ENCODE assay signal across 8 cellular contexts in the genomic region with DNA sequence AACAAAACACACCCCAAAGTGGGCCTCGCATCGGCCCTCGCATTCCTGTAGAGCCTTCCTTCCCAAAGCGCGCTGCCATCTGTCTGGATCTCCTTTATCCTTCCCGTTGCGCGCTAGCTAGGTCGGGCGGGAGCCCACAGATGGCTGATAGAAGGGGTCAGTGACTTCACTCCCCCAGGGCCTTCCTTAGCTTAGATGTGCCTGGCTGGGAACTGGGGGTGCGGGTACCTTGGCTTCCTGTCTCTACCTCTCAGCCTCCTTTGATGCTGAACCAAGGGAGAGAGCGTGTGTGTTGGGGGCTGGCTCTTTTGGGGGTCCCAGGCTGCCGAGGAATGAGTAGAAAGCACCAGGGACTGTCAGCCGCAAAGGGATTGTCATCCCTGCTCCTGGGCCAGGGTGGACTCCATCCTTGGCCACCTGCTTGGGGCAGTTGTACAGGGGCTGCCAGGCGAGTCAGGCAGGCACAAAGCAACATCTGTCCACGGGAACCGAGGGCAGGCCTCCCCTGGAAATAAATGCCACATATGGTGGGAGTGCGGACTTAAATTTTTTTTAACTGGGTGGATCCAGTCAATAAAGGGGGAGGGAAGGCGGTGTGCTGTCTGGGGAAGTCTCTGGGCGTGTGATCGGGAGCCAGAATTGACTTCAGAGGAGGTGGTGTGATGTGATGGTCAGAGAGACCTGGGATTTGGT. TPM values are rescaled to one million over a fixed set of nuclear protein-coding genes. Genes with fewer than 3 reads are reported as not detected.
DNase-seq lines count a peak whose midpoint lies in the region; ATAC-seq, FAIRE-seq and TF ChIP-seq lines count a peak whose summit lies in the region.

No MANE protein-coding gene starts in this region.

- CTCF ChIA-PET in A673 (lab: Charles Lee) = interaction anchor here (0.6 kb wide), 2 partner anchors 25 to 265 kb away, joined by 3 to 4 read pairs; no protein-coding TSS in a partner anchor

- DNase-seq in A673 (ENCODE audit: low spot score) (peak; percentile 32), astrocyte (ENCODE audit: low read depth) (no peak), transverse colon (no peak), NOMO-1 (lab: John Stamatoyannopoulos, UW; ENCODE audit: unreplicated experiment in 2 of 2) (no peak)

- in situ Hi-C loops in transverse colon (cut with MboI; ENCODE audit: low pct_ligation_motif_present in 1 of 4, low pct_unique_long_range_greater_than_20kb in 1 of 4, low sequenced_read_pairs in 3 of 4) = loop anchor here in 1 of 4 donors (10.0 kb wide), 1 partner anchor 187 kb away; a partner anchor contains a TSS

- intact Hi-C loops in A673 (cut with micrococcal nuclease; ENCODE audit: unreplicated experiment) (loop anchor here (10.0 kb wide), 1 partner anchor 113 kb away; no protein-coding TSS in a partner anchor), transverse colon (cut with DNase I; ENCODE audit: low total_unique reads) (loop anchor here (5.0 to 10.0 kb wide), 2 partner anchors 40 to 117 kb away; no protein-coding TSS in a partner anchor)

- H4K20me1 ChIP-seq in KMS-11 (ENCODE audit: insufficient read depth) (no peaks in the 10 kb centered on the region), astrocyte (ENCODE audit: insufficient read depth, low read length) (peaks cover 50% of the 10 kb centered on the region)

- H3K79me2 ChIP-seq in KMS-11 (ENCODE audit: insufficient read depth, low read depth) (no peaks in the 10 kb centered on the region; the same call in 1 of the 2 replicates), astrocyte (ENCODE audit: insufficient read depth, low read length) (peaks cover 63% of the 10 kb centered on the region)

- no peaks in the 10 kb centered on the region for H3K9me3 ChIP-seq in A673 (ENCODE audit: low read depth, low read length, poor library complexity, severe bottlenecking)
- H3K9me3 ChIP-seq in astrocyte (ENCODE audit: insufficient read depth, low read depth, low read length) = no peaks in the 10 kb centered on the region
- H3K9me3 ChIP-seq in liver (ENCODE audit: control insufficient read depth in 4 of 4, low read length in 3 of 4) = no peaks in the 10 kb centered on the region
- no peaks in the 10 kb centered on the region for H3K9me3 ChIP-seq in transverse colon

- no peak for TF ChIP-seq RAD21 in liver (IDR thresholded peaks at IDR 0.05)

- peak overlapping the region; percentile 98 for H3K4me3 ChIP-seq in A673 (ENCODE audit: low read depth, low read length, poor library complexity, severe bottlenecking)
- H3K4me3 ChIP-seq in KMS-11 (IDR thresholded peaks at IDR 0.05; ENCODE audit: insufficient read depth, low read depth, low read length) = no peak overlapping the region
- H3K4me3 ChIP-seq in astrocyte (ENCODE audit: insufficient read depth, low read depth, low read length) = peak overlapping the region; percentile 91
- H3K4me3 ChIP-seq in liver (ENCODE audit: low read depth in 1 of 3, low read length in 3 of 3) = peak overlapping the region; percentile 66 to 89 (median 82)
- peak overlapping the region; percentile 29 to 90 (median 78) for H3K4me3 ChIP-seq in transverse colon

- TF ChIP-seq EP300 in transverse colon (IDR thresholded peaks at IDR 0.05; ENCODE audit: low read depth) = no peak

- no peaks in the 10 kb centered on the region for H3K9me3 Mint-ChIP-seq in astrocyte (ENCODE audit: unreplicated experiment)

- peaks cover 6% of the 10 kb centered on the region for H3K27me3 Mint-ChIP-seq in astrocyte (ENCODE audit: low read depth, unreplicated experiment)

- H3K36me3 ChIP-seq in A673 (ENCODE audit: insufficient read depth, low read length, poor library complexity, severe bottlenecking) = no peaks in the 10 kb centered on the region
- no peaks in the 10 kb centered on the region for H3K36me3 ChIP-seq in KMS-11 (ENCODE audit: insufficient read depth)
- H3K36me3 ChIP-seq in astrocyte (ENCODE audit: insufficient read depth, low read length) = peaks cover 7% of the 10 kb centered on the region
- peaks cover 0 to 5% (median 0%) of the 10 kb centered on the region in 4 donors for H3K36me3 ChIP-seq in liver (ENCODE audit: control insufficient read depth in 4 of 4, insufficient read depth in 3 of 4, low read depth in 1 of 4, low read length in 3 of 4)
- H3K36me3 ChIP-seq in transverse colon = no peaks in the 10 kb centered on the region

- peak overlapping the region; percentile 90 for H3K27ac Mint-ChIP-seq in astrocyte (ENCODE audit: unreplicated experiment)

- peak overlapping the region; percentile 86 for H3K27ac ChIP-seq in A673 (ENCODE audit: low read depth, low read length, poor library complexity, severe bottlenecking)
- no peak overlapping the region for H3K27ac ChIP-seq in KMS-11
- H3K27ac ChIP-seq in astrocyte (ENCODE audit: low read depth, low read length) = peak overlapping the region; percentile 88
- H3K27ac ChIP-seq in liver (ENCODE audit: low read depth in 1 of 2, low read length in 2 of 2) = peak overlapping the region; percentile 2 to 47
- H3K27ac ChIP-seq in transverse colon = peak overlapping the region; percentile 92 to 96 (median 94)

- H3K27me3 ChIP-seq in A673 (replicated peaks; ENCODE audit: insufficient read depth, low read depth, low read length, poor library complexity) (no peaks in the 10 kb centered on the region), KMS-11 (ENCODE audit: insufficient read depth, low read depth) (no peaks in the 10 kb centered on the region; the same call in 1 of the 2 replicates), astrocyte (ENCODE audit: insufficient read depth, low read length) (no peaks in the 10 kb centered on the region), liver (ENCODE audit: control insufficient read depth in 4 of 4, insufficient read depth in 4 of 4, low read length in 3 of 4) (no peaks in the 10 kb centered on the region), transverse colon (no peaks in the 10 kb centered on the region)

- H3K36me3 Mint-ChIP-seq in astrocyte (ENCODE audit: low read depth, unreplicated experiment) = peaks cover 8% of the 10 kb centered on the region

- H3K9ac ChIP-seq in KMS-11 (peak overlapping the region; percentile 75; the same call in 1 of the 2 replicates), astrocyte (ENCODE audit: low read length) (peak overlapping the region; percentile 99), liver (ENCODE audit: low read depth in 1 of 2, low read length in 2 of 2) (peak overlapping the region; percentile 14 to 89)

- ATAC-seq in GM19452 (IDR thresholded peaks at IDR 0.05; ENCODE audit: unreplicated experiment) = no peak
- no peak for ATAC-seq in HG03521 (IDR thresholded peaks at IDR 0.05; ENCODE audit: unreplicated experiment)

- POLR2A ChIA-PET in A673 (lab: Charles Lee; ENCODE audit: low non-redundant PET) = no interaction called here

- H3K4me1 ChIP-seq in A673 (ENCODE audit: insufficient read depth, low read length, poor library complexity, severe bottlenecking) (peaks cover 24% of the 10 kb centered on the region), KMS-11 (ENCODE audit: low read depth, poor library complexity, severe bottlenecking) (peaks cover 32% of the 10 kb centered on the region), astrocyte (ENCODE audit: insufficient read depth, low read length) (peaks cover 48% of the 10 kb centered on the region), liver (ENCODE audit: control insufficient read depth in 4 of 4, insufficient read depth in 4 of 4, low read length in 3 of 4) (peaks cover 10 to 45% (median 30%) of the 10 kb centered on the region in 4 donors), transverse colon (peaks cover 32 to 65% (median 49%) of the 10 kb centered on the region in 4 donors)

- H2AFZ ChIP-seq in KMS-11 (ENCODE audit: low read depth) = no peak overlapping the region
- no peak overlapping the region for H2AFZ ChIP-seq in astrocyte (ENCODE audit: low read depth, low read length)

- peaks cover 44% of the 10 kb centered on the region for H3K4me1 Mint-ChIP-seq in astrocyte (ENCODE audit: low read depth, unreplicated experiment)

- no peak for FAIRE-seq in astrocyte (lab: Jason Lieb, UNC)

- TF ChIP-seq CTCF in A673 (conservative IDR thresholded peaks at IDR 0.05; ENCODE audit: low read depth, low read length) (no peak), KMS-11 (conservative IDR thresholded peaks at IDR 0.05; ENCODE audit: low read depth, low read length) (no peak), astrocyte (IDR thresholded peaks at IDR 0.05; ENCODE audit: insufficient read depth, low read depth, low read length) (no peak), liver (IDR thresholded peaks at IDR 0.05; ENCODE audit: low read depth, low read length, missing input control) (no peak), transverse colon (IDR thresholded peaks at IDR 0.05) (no peak)

- no TSS peak for BruUV-seq in A673 (replicated peaks; lab: Mats Ljungman, UMichigan)

- TF ChIP-seq POLR2A in transverse colon (IDR thresholded peaks at IDR 0.05) = no peak

- H3K4me2 ChIP-seq in KMS-11 (peak overlapping the region; percentile 95), astrocyte (ENCODE audit: low read length) (peak overlapping the region; percentile 86)

- H3K4me3 Mint-ChIP-seq in astrocyte (ENCODE audit: unreplicated experiment) = peak overlapping the region; percentile 93

- WGBS in liver = 21% methylated on average over 21 of the region's 21 CpGs
- 28% methylated on average over 21 of the region's 21 CpGs; no CpG with 5 or more reads in 1 of the 2 donors for WGBS in transverse colon (ENCODE audit: low coverage in 1 of 2), 2 donors

TF ChIP-seq in liver, 16 proteins besides CTCF, POLR2A, EP300 and RAD21 (continues in another document):
- TF ChIP-seq GABPA (IDR thresholded peaks at IDR 0.05 in 1 of 2, conservative IDR thresholded peaks at IDR 0.05 in 1 of 2) (no peak), NR2F2 (IDR thresholded peaks at IDR 0.05) (no peak)
- TF ChIP-seq, protein P1, sequence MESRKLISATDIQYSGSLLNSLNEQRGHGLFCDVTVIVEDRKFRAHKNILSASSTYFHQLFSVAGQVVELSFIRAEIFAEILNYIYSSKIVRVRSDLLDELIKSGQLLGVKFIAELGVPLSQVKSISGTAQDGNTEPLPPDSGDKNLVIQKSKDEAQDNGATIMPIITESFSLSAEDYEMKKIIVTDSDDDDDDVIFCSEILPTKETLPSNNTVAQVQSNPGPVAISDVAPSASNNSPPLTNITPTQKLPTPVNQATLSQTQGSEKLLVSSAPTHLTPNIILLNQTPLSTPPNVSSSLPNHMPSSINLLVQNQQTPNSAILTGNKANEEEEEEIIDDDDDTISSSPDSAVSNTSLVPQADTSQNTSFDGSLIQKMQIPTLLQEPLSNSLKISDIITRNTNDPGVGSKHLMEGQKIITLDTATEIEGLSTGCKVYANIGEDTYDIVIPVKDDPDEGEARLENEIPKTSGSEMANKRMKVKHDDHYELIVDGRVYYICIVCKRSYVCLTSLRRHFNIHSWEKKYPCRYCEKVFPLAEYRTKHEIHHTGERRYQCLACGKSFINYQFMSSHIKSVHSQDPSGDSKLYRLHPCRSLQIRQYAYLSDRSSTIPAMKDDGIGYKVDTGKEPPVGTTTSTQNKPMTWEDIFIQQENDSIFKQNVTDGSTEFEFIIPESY (IDR thresholded peaks at IDR 0.05) = no peak
- TF ChIP-seq, protein P2, sequence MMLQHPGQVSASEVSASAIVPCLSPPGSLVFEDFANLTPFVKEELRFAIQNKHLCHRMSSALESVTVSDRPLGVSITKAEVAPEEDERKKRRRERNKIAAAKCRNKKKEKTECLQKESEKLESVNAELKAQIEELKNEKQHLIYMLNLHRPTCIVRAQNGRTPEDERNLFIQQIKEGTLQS (IDR thresholded peaks at IDR 0.05) = no peak

RNA-seq across cellular contexts. Expression of a gene that starts 1.9 kb away (rescaled TPM):
- total RNA-seq in A673 (2021) = 31.0 and 43.0 TPM in 2 replicates
- 65.6 and 78.0 TPM in 2 replicates for total RNA-seq in astrocyte
- 10 to 100 TPM in 1 of 2 donors, 1 to 10 TPM in 1; 4.0 to 12.2 TPM for total RNA-seq in liver
- polyA plus RNA-seq in liver = 1 to 10 TPM; 5.2 to 5.7 TPM
- 10 to 100 TPM; 30.9 to 65.1 (median 57.0) TPM for total RNA-seq in transverse colon
